ENCODE assay signal across 8 cellular contexts in genomic region chr11:28107331-28107725, GRCh38. TPM values are rescaled to one million over a fixed set of nuclear protein-coding genes. Genes with fewer than 3 reads are reported as not detected.
DNase-seq lines count a peak whose midpoint lies in the region; ATAC-seq and TF ChIP-seq lines count a peak whose summit lies in the region.

No MANE protein-coding gene starts in this region.

- H3K9me3 ChIP-seq in duodenal mucosa (ENCODE audit: control insufficient read depth in 1 of 2, low read length in 2 of 2), result no peaks in the 10 kb centered on the region

- H3K36me3 ChIP-seq in duodenal mucosa (ENCODE audit: control insufficient read depth in 1 of 2, insufficient read depth in 2 of 2, low read length in 2 of 2), result no peaks in the 10 kb centered on the region

- POLR2A ChIA-PET in RWPE1 (lab: Yijun Ruan, JAX; ENCODE audit: low non-redundant PET), result interaction anchor here (0.6 kb wide), 1 partner anchor 34 kb away, joined by 4 read pairs; no protein-coding TSS in a partner anchor
- POLR2A ChIA-PET in naive thymus-derived CD8-positive, alpha-beta T cell (lab: Charles Lee), result no interaction called here

- TF ChIP-seq CTCF in HFFc6 (IDR thresholded peaks at IDR 0.05) (no peak), RWPE1 (conservative IDR thresholded peaks at IDR 0.05; ENCODE audit: low read depth) (no peak)

- H3K27me3 ChIP-seq in duodenal mucosa (ENCODE audit: control insufficient read depth in 1 of 2, insufficient read depth in 2 of 2, low read length in 2 of 2), result no peaks in the 10 kb centered on the region

- intact Hi-C loops in left colon (cut with DNase I, micrococcal nuclease), result loop anchor here in 1 of 2 donors (10.0 kb wide), 2 partner anchors 63 to 403 kb away; partner anchors contain the start of gene BDNF

- peak overlapping the region; percentile 87 to 90 for H3K4me3 ChIP-seq in duodenal mucosa (ENCODE audit: low read depth in 1 of 2, low read length in 2 of 2)

- peaks cover 10% of the 10 kb centered on the region for H3K27me3 Mint-ChIP-seq in HFFc6 (ENCODE audit: insufficient read depth)
- no peaks in the 10 kb centered on the region for H3K27me3 Mint-ChIP-seq in naive thymus-derived CD8-positive, alpha-beta T cell

- H3K4me3 Mint-ChIP-seq in HFFc6, result peak overlapping the region; percentile 98
- H3K4me3 Mint-ChIP-seq in naive thymus-derived CD8-positive, alpha-beta T cell, result peak overlapping the region; percentile 88 to 94 (median 92)

- H3K9me3 Mint-ChIP-seq in HFFc6, result no peaks in the 10 kb centered on the region
- no peaks in the 10 kb centered on the region for H3K9me3 Mint-ChIP-seq in naive thymus-derived CD8-positive, alpha-beta T cell

- peak overlapping the region; percentile 91 for H3K27ac ChIP-seq in RWPE1
- H3K27ac ChIP-seq in duodenal mucosa (ENCODE audit: low read depth, low read length), result no peak overlapping the region

- H3K4me1 ChIP-seq in duodenal mucosa (ENCODE audit: control insufficient read depth in 1 of 2, insufficient read depth in 2 of 2, low read length in 2 of 2), result peaks cover 21 to 39% of the 10 kb centered on the region in 2 donors

- CTCF ChIA-PET in RWPE1 (lab: Yijun Ruan, JAX), result interaction anchor here (0.6 kb wide), 1 partner anchor 265 kb away, joined by 4 read pairs; no protein-coding TSS in a partner anchor

- H3K27ac Mint-ChIP-seq in HFFc6, result peak overlapping the region; percentile 99
- H3K27ac Mint-ChIP-seq in naive thymus-derived CD8-positive, alpha-beta T cell, result peak overlapping the region; percentile 83 to 100 (median 98)

- H3K9ac ChIP-seq in duodenal mucosa (ENCODE audit: low read depth in 1 of 2, low read length in 2 of 2), result peak overlapping the region; percentile 71 to 79

- H3K36me3 Mint-ChIP-seq in HFFc6 (ENCODE audit: low read depth), result peaks cover 34% of the 10 kb centered on the region
- no peaks in the 10 kb centered on the region for H3K36me3 Mint-ChIP-seq in naive thymus-derived CD8-positive, alpha-beta T cell

- H3K4me1 Mint-ChIP-seq in HFFc6 (ENCODE audit: low read depth), result peaks cover 81% of the 10 kb centered on the region
- peaks cover 20 to 60% (median 49%) of the 10 kb centered on the region in 4 donors for H3K4me1 Mint-ChIP-seq in naive thymus-derived CD8-positive, alpha-beta T cell

- ATAC-seq in naive thymus-derived CD8-positive, alpha-beta T cell, result peak; percentile 1
- ATAC-seq in left colon, result no peak

- peak; percentile 43 for DNase-seq in NCI-H2029 treated with DMSO at 0.1 percent for 48 hours (lab: John Stamatoyannopoulos, UW)
- no peak for DNase-seq in NCI-H2029 (lab: John Stamatoyannopoulos, UW)
- DNase-seq in HFFc6, result no peak
- DNase-seq in RWPE1 (ENCODE audit: low spot score), result peak; percentile 3
- peak in 3 of 10 donors; percentile 0 to 38 (median 33) for DNase-seq in naive thymus-derived CD8-positive, alpha-beta T cell
- no peak for DNase-seq in left colon
- DNase-seq in NCI-H345 (lab: John Stamatoyannopoulos, UW), result no peak

RNA-seq across cellular contexts. Expression of gene KIF18A, which starts 0.6 kb away (rescaled TPM):
- 10 to 100 TPM; 13.1 to 25.4 (median 22.4) TPM for total RNA-seq in HFFc6 (2021; fragmentation: NEBNext Ultra II Directional; extraction: Animal tissue kit (Norgen Biotek cat#: 25700))
- under 1 TPM; 0.39 to 0.52 TPM for total RNA-seq in naive thymus-derived CD8-positive, alpha-beta T cell
- polyA plus RNA-seq in naive thymus-derived CD8-positive, alpha-beta T cell, result 1 to 10 TPM in 1 of 3 donors, under 1 TPM in 2; 0.20 to 1.2 (median 0.41) TPM
- 1 to 10 TPM; 1.9 to 2.8 TPM for total RNA-seq in left colon

RNA-seq across cellular contexts. Expression of gene METTL15, which starts 0.9 kb away (rescaled TPM):
- 10 to 100 TPM; 11.0 to 14.1 (median 12.4) TPM for total RNA-seq in HFFc6 (2021; fragmentation: NEBNext Ultra II Directional; extraction: Animal tissue kit (Norgen Biotek cat#: 25700))
- total RNA-seq in naive thymus-derived CD8-positive, alpha-beta T cell, result 10 to 100 TPM; 13.9 to 14.0 TPM
- polyA plus RNA-seq in naive thymus-derived CD8-positive, alpha-beta T cell, result 1 to 10 TPM; 4.4 to 7.1 (median 6.8) TPM
- 10 to 100 TPM; 15.7 to 18.9 TPM for total RNA-seq in left colon

Comparison
In these comparisons a context has a peak if more than half of its experiments do, and no peak if none do; other contexts are left out.
1. DNase-seq: peak in NCI-H2029 treated with DMSO at 0.1 percent for 48 hours (single experiment) and RWPE1 (single experiment); none in NCI-H2029 (single experiment), HFFc6 (single experiment), left colon (0 of 2) and NCI-H345 (single experiment).